ENCODE assay signal across 17 cellular contexts in genomic region chr2:85748948-85749875, GRCh38. TPM values are rescaled to one million over a fixed set of nuclear protein-coding genes. Genes with fewer than 3 reads are reported as not detected.
DNase-seq lines count a peak whose midpoint lies in the region; ATAC-seq and TF ChIP-seq lines count a peak whose summit lies in the region.
"Had no signal": no experiment of that assay in that cellular context is flagged by ENCODE, and none has a peak within 500 bp of the region (broad histone marks: within the 10 kb centered on the region; RNA-seq: fewer than 3 reads in every experiment).

No MANE protein-coding gene starts in this region.

- H3K9me3 ChIP-seq in ascending aorta (no peaks in the 10 kb centered on the region), tibial nerve (no peaks in the 10 kb centered on the region)
- H3K9me3 ChIP-seq: right lobe of liver had no signal

- ATAC-seq in stimulated activated naive CD8-positive, alpha-beta T cell treated with anti-CD3 and anti-CD28 coated beads, Interleukin-15, Interleukin-2, amounts not matched to agents 100 U/mL and 50 U/mL, for 24 hours, result no peak
- ATAC-seq: effector memory CD8-positive, alpha-beta T cell had no signal

- H3K27me3 ChIP-seq in ascending aorta (no peaks in the 10 kb centered on the region), tibial nerve (no peaks in the 10 kb centered on the region)
- H3K27me3 ChIP-seq: right lobe of liver had no signal

- peaks cover 13 to 59% of the 10 kb centered on the region in 2 donors for H3K4me1 ChIP-seq in ascending aorta
- H3K4me1 ChIP-seq in tibial nerve, result peaks cover 5 to 90% (median 68%) of the 10 kb centered on the region in 4 donors

- H3K36me3 ChIP-seq in ascending aorta (peaks cover 0 to 1% of the 10 kb centered on the region in 2 donors), tibial nerve (no peaks in the 10 kb centered on the region)
- H3K36me3 ChIP-seq: right lobe of liver had no signal

- DNase-seq in NCI-H2081 (lab: John Stamatoyannopoulos, UW), result peak; percentile 9 to 49
- DNase-seq in NCI-H2081 treated with DMSO at 0.1 percent for 48 hours (lab: John Stamatoyannopoulos, UW), result no peak
- DNase-seq in ascending aorta (ENCODE audit: low spot score in 2 of 2), result peak in 1 of 2 donors; percentile 84
- peak; percentile 70 for DNase-seq in hepatic stellate cell (ENCODE audit: low spot score)
- DNase-seq in tibial nerve (ENCODE audit: low spot score in 2 of 2), result no peak
- DNase-seq in activated CD4-positive, CD25-positive, alpha-beta regulatory T cell (lab: John Stamatoyannopoulos, UW), result no peak
- no peak for DNase-seq in MV-4-11 (lab: John Stamatoyannopoulos, UW)
- no peak for DNase-seq in stimulated activated naive CD8-positive, alpha-beta T cell treated with anti-CD3 and anti-CD28 coated beads, Interleukin-15, Interleukin-2, amounts not matched to agents 100 U/mL and 50 U/mL, for 24 hours
- DNase-seq: DMS79 treated with DMSO at 0.1 percent for 48 hours; effector memory CD8-positive, alpha-beta T cell; hypothalamus; KBM-7; midbrain; NCI-H446 treated with DMSO at 0.1 percent for 48 hours; SHP77 had no signal

- H3K27ac ChIP-seq in ascending aorta (peak overlapping the region; percentile 97 to 98), tibial nerve (peak overlapping the region; percentile 83 to 96 (median 94))
- H3K27ac ChIP-seq: right lobe of liver had no signal

- TF ChIP-seq CTCF in ascending aorta (IDR thresholded peaks at IDR 0.05) (no peak), tibial nerve (IDR thresholded peaks at IDR 0.05) (peak in 2 of 5 experiments; percentile 15 to 16)

- no peak overlapping the region for H3K4me3 ChIP-seq in ascending aorta
- no peak overlapping the region for H3K4me3 ChIP-seq in tibial nerve
- H3K4me3 ChIP-seq: right lobe of liver had no signal

- WGBS in tibial nerve, 2 donors, result 55 to 62% methylated on average over 8 of the region's 8 CpGs

- intact Hi-C loops in ascending aorta (cut with DNase I), result no loop called here

- TF ChIP-seq EP300 in tibial nerve (IDR thresholded peaks at IDR 0.05), result peak in 1 of 2 donors; percentile 35

- TF ChIP-seq POLR2A in tibial nerve (IDR thresholded peaks at IDR 0.05), result no peak

RNA-seq across cellular contexts. Expression of gene ATOH8, which starts 4.6 kb away (rescaled TPM):
- total RNA-seq in ascending aorta, result 239 TPM
- total RNA-seq in tibial nerve, result 100 to 1,000 TPM in 3 of 4 donors, 10 to 100 TPM in 1; 98.0 to 170 (median 119) TPM

RNA-seq across cellular contexts. Expression of gene GNLY, which starts 55.1 kb away (rescaled TPM):
- total RNA-seq in ascending aorta (not detected), tibial nerve (1 to 10 TPM in 1 of 4 donors, under 1 TPM in 2, not detected in 1; 0.63 to 4.2 (median 0.98) TPM)
- total RNA-seq: temporal lobe had no signal

Comparison
In these comparisons a context has a peak if more than half of its experiments do, and no peak if none do; other contexts are left out.
1. DNase-seq: peak in NCI-H2081 (2 of 2) and hepatic stellate cell (single experiment); none in NCI-H2081 treated with DMSO at 0.1 percent for 48 hours (single experiment), tibial nerve (0 of 2), activated CD4-positive, CD25-positive, alpha-beta regulatory T cell (0 of 4), MV-4-11 (single experiment) and stimulated activated naive CD8-positive, alpha-beta T cell treated with anti-CD3 and anti-CD28 coated beads, Interleukin-15, Interleukin-2, amounts not matched to agents 100 U/mL and 50 U/mL, for 24 hours (single experiment).